ENCODE assay signal across 29 cellular contexts in genomic region chr4:8186883-8187282, GRCh38.
"Had no signal": no experiment of that assay in that cellular context is flagged by ENCODE, and none has a peak within 500 bp of the region (broad histone marks: within the 10 kb centered on the region; RNA-seq: fewer than 3 reads in every experiment).

No MANE protein-coding gene starts in this region.

- ATAC-seq: activated CD4-positive, alpha-beta T cell treated with anti-CD3 and anti-CD28 coated beads for 36 hours; activated CD8-positive, alpha-beta memory T cell treated with anti-CD3 and anti-CD28 coated beads, Interleukin-2, amount 10 ng/mL, durations not matched to agents 7 days and 5 days; activated CD8-positive, alpha-beta T cell treated with anti-CD3 and anti-CD28 coated beads, Interleukin-2, amount 10 ng/mL, durations not matched to agents 7 days and 5 days; activated naive CD4-positive, alpha-beta T cell treated with anti-CD3 and anti-CD28 coated beads, Interleukin-2, amount 50 U/mL, for 72 hours; activated T-cell treated with anti-CD3 and anti-CD28 coated beads, Interleukin-2, amount 50 U/mL, for 72 hours; foreskin keratinocyte; gastrocnemius medialis; heart left ventricle; T-helper 17 cell had no signal

- DNase-seq: activated B cell treated with CpG ODN at 0.5 μM for 24 hours; activated CD4-positive, alpha-beta memory T cell treated with anti-CD3 and anti-CD28 coated beads for 36 hours; activated CD4-positive, alpha-beta T cell treated with anti-CD3 and anti-CD28 coated beads for 36 hours; activated CD4-positive, alpha-beta T cell treated with anti-CD3 and anti-CD28 coated beads, Interleukin-2, amount 10 ng/mL, durations not matched to agents 24 days and 14 days; activated CD4-positive, CD25-positive, alpha-beta regulatory T cell treated with anti-CD3 and anti-CD28 coated beads, Interleukin-2, amount 50 U/mL, for 72 hours; activated CD8-positive, alpha-beta memory T cell treated with anti-CD3 and anti-CD28 coated beads, Interleukin-2, amount 10 ng/mL, durations not matched to agents 7 days and 5 days; activated CD8-positive, alpha-beta memory T cell treated with anti-CD3 and anti-CD28 coated beads, Interleukin-2, amount 50 U/mL, for 4 hours; activated CD8-positive, alpha-beta T cell treated with anti-CD3 and anti-CD28 coated beads, Interleukin-2, amount 10 ng/mL, durations not matched to agents 7 days and 5 days; activated gamma-delta T cell; activated naive CD4-positive, alpha-beta T cell; activated naive CD4-positive, alpha-beta T cell treated with anti-CD3 and anti-CD28 coated beads, Interleukin-2, amount 10 ng/mL, durations not matched to agents 7 days and 5 days; activated naive CD8-positive, alpha-beta T cell treated with anti-CD3 and anti-CD28 coated beads, Interleukin-2, amount 10 ng/mL, durations not matched to agents 7 days and 5 days; activated T-cell treated with anti-CD3 and anti-CD28 coated beads, Interleukin-2, amount 50 U/mL, for 1 hour; activated T-cell treated with anti-CD3 and anti-CD28 coated beads, Interleukin-2, amount 50 U/mL, for 72 hours; brain microvascular endothelial cell; effector CD8-positive, alpha-beta T cell; foreskin keratinocyte; gastrocnemius medialis; glutamatergic neuron; heart left ventricle; T-helper 1 cell; T-helper 17 cell; T1000; WERI-Rb-1 had no signal

- H3K9me3 ChIP-seq: ascending aorta, gastrocnemius medialis had no signal

- H3K4me3 ChIP-seq: ascending aorta, gastrocnemius medialis, heart left ventricle had no signal

- H3K27me3 ChIP-seq: ascending aorta, brain microvascular endothelial cell, foreskin keratinocyte, gastrocnemius medialis, heart left ventricle had no signal

- FAIRE-seq: bronchial epithelial cell, endometrium, endothelial cell of umbilical vein had no signal

- H3K36me3 ChIP-seq: ascending aorta, brain microvascular endothelial cell, gastrocnemius medialis, heart left ventricle, WERI-Rb-1 had no signal

- H3K27ac ChIP-seq: ascending aorta, brain microvascular endothelial cell, foreskin keratinocyte, heart left ventricle, WERI-Rb-1 had no signal
